ENCODE assay signal across 12 cellular contexts in genomic region chr7:7764515-7765138, GRCh38. TPM values are rescaled to one million over a fixed set of nuclear protein-coding genes. Genes with fewer than 3 reads are reported as not detected.
A peak's percentile ranks its signal among the peaks of the same experiment; 100 is the strongest.
DNase-seq lines count a peak whose midpoint lies in the region; ATAC-seq, FAIRE-seq and TF ChIP-seq lines count a peak whose summit lies in the region.
"Had no signal": no experiment of that assay in that cellular context is flagged by ENCODE, and none has a peak within 500 bp of the region (broad histone marks: within the 10 kb centered on the region; RNA-seq: fewer than 3 reads in every experiment).

No MANE protein-coding gene starts in this region.

- intact Hi-C loops in activated CD4-positive, alpha-beta T cell treated with anti-CD3 and anti-CD28 coated beads, Interleukin-2, amount 10 ng/mL, durations not matched to agents 24 days and 14 days (cut with micrococcal nuclease) = loop anchor here (1.0 to 10.0 kb wide), 2 partner anchors 8 to 660 kb away; no protein-coding TSS in a partner anchor
- intact Hi-C loops in K562 (cut with micrococcal nuclease) = loop anchor here (5.0 to 10.0 kb wide), 5 partner anchors 170 to 530 kb away; no protein-coding TSS in a partner anchor

- peaks cover 2% of the 10 kb centered on the region for H3K27me3 Mint-ChIP-seq in activated CD4-positive, alpha-beta T cell treated with anti-CD3 and anti-CD28 coated beads, Interleukin-2, amount 10 ng/mL, durations not matched to agents 24 days and 14 days

- H3K36me3 Mint-ChIP-seq in activated CD4-positive, alpha-beta T cell treated with anti-CD3 and anti-CD28 coated beads, Interleukin-2, amount 10 ng/mL, durations not matched to agents 24 days and 14 days (ENCODE audit: low read depth) = no peaks in the 10 kb centered on the region

- TF ChIP-seq RAD21 in K562 (CRISPR knock-in tag; conservative IDR thresholded peaks at IDR 0.05 in 1 of 2, IDR thresholded peaks at IDR 0.05 in 1 of 2) = no peak

- peak; percentile 60 for DNase-seq in activated CD4-positive, alpha-beta T cell treated with anti-CD3 and anti-CD28 coated beads, Interleukin-2, amount 10 ng/mL, durations not matched to agents 24 days and 14 days
- DNase-seq in activated CD4-positive, alpha-beta T cell treated with anti-CD3 and anti-CD28 coated beads, Interleukin-2, amount 50 U/mL, for 48 hours = no peak
- DNase-seq in K562 (ENCODE audit: extremely low read depth in 1 of 4, low spot score in 3 of 4) = no peak
- DNase-seq: esophagus squamous epithelium, NCI-H510A treated with DMSO at 0.1 percent for 48 hours had no signal

- H2AFZ ChIP-seq in K562 (ENCODE audit: low read depth, low read length) = no peak overlapping the region

- H3K9me1 ChIP-seq in K562 (ENCODE audit: control insufficient read depth, insufficient read depth, low read length) = no peaks in the 10 kb centered on the region

- H3K9ac ChIP-seq in K562 (ENCODE audit: insufficient read depth in 1 of 2, low read depth in 2 of 2, low read length in 2 of 2) (no peak overlapping the region), stomach smooth muscle (ENCODE audit: low read length in 2 of 2) (no peak overlapping the region)

- no peak overlapping the region for H3K4me3 ChIP-seq in K562
- no peak overlapping the region for H3K4me3 ChIP-seq in stomach smooth muscle (ENCODE audit: low read length in 2 of 2)
- H3K4me3 ChIP-seq: esophagus squamous epithelium, SJSA1 had no signal

- ATAC-seq in K562 (no peak), GM18861 (IDR thresholded peaks at IDR 0.05; ENCODE audit: unreplicated experiment) (no peak), HG03571 (IDR thresholded peaks at IDR 0.05; ENCODE audit: unreplicated experiment) (no peak), GM21526 (IDR thresholded peaks at IDR 0.05; ENCODE audit: low FRiP score, unreplicated experiment) (no peak)

- H4K20me1 ChIP-seq in K562 (replicated peaks; ENCODE audit: control insufficient read depth, insufficient read depth, low read length) = no peaks in the 10 kb centered on the region

- H3K36me3 ChIP-seq in K562 (ENCODE audit: control insufficient read depth, insufficient read depth, low read length) (no peaks in the 10 kb centered on the region), stomach smooth muscle (ENCODE audit: control insufficient read depth in 2 of 2, insufficient read depth in 2 of 2, low read length in 2 of 2) (no peaks in the 10 kb centered on the region)
- H3K36me3 ChIP-seq: esophagus squamous epithelium, neutrophil, SJSA1 had no signal

- H3K27ac ChIP-seq in K562 (ENCODE audit: extremely low read depth, low read depth, low read length) (no peak overlapping the region), stomach smooth muscle (ENCODE audit: low read length) (peak overlapping the region; percentile 2)
- H3K27ac ChIP-seq: esophagus squamous epithelium, neutrophil, SJSA1 had no signal

- H3K4me2 ChIP-seq in K562 (ENCODE audit: insufficient read depth, low read length) = no peak overlapping the region

- no peak for TF ChIP-seq POLR2A in K562 (conservative IDR thresholded peaks at IDR 0.05)

- TF ChIP-seq CTCF in LNCAP (IDR thresholded peaks at IDR 0.05) = peak; percentile 30; the same call in 1 of the 2 replicates
- peak in 1 of 3 experiments; percentile 27; a peak in 1 of 6 replicates for TF ChIP-seq CTCF in K562 (IDR thresholded peaks at IDR 0.05 in 2 of 3, conservative IDR thresholded peaks at IDR 0.05 in 1 of 3; ENCODE audit: insufficient read depth in 2 of 3, low read depth in 1 of 3, low read length in 3 of 3)

- H3K9me3 ChIP-seq in K562 (replicated peaks; ENCODE audit: control insufficient read depth, insufficient read depth, low read depth, low read length) = no peaks in the 10 kb centered on the region
- H3K9me3 ChIP-seq in stomach smooth muscle (ENCODE audit: control insufficient read depth in 2 of 2, low read length in 2 of 2) = no peaks in the 10 kb centered on the region
- H3K9me3 ChIP-seq: esophagus squamous epithelium, neutrophil, SJSA1 had no signal

- CTCF ChIA-PET in K562 (lab: Yijun Ruan, JAX; ENCODE audit: low intra/inter-chr PET ratio) = no interaction called here

- no peaks in the 10 kb centered on the region for H3K79me2 ChIP-seq in K562 (ENCODE audit: control insufficient read depth, insufficient read depth, low read length)

- H3K4me3 Mint-ChIP-seq in activated CD4-positive, alpha-beta T cell treated with anti-CD3 and anti-CD28 coated beads, Interleukin-2, amount 10 ng/mL, durations not matched to agents 24 days and 14 days = no peak overlapping the region

- peaks cover 30% of the 10 kb centered on the region for H3K4me1 Mint-ChIP-seq in activated CD4-positive, alpha-beta T cell treated with anti-CD3 and anti-CD28 coated beads, Interleukin-2, amount 10 ng/mL, durations not matched to agents 24 days and 14 days

- POLR2A ChIA-PET in K562 (lab: Yijun Ruan, JAX) = interaction anchor here (0.6 to 1.2 kb wide), 3 partner anchors 21 to 342 kb away, joined by 3 read pairs; no protein-coding TSS in a partner anchor

- H3K27me3 ChIP-seq in K562 (ENCODE audit: control insufficient read depth in 2 of 2, insufficient read depth in 2 of 2, low read length in 2 of 2) (no peaks in the 10 kb centered on the region), stomach smooth muscle (ENCODE audit: control insufficient read depth in 1 of 2, insufficient read depth in 2 of 2, low read length in 2 of 2) (no peaks in the 10 kb centered on the region)
- H3K27me3 ChIP-seq: esophagus squamous epithelium, neutrophil, SJSA1 had no signal

- no peak for FAIRE-seq in K562 (lab: Jason Lieb, UNC)

- 38% methylated on average over 1 of the region's 1 CpG for WGBS in K562 (ENCODE audit: insufficient coverage, low coverage, missing lambda C conversion rate)

- BruUV-seq in K562 (replicated peaks; lab: Mats Ljungman, UMichigan) = no TSS peak

- no peak for TF ChIP-seq EP300 in K562 (IDR thresholded peaks at IDR 0.05; ENCODE audit: low read length)

- H3K4me1 ChIP-seq in K562 (replicated peaks in 1 of 2; ENCODE audit: control insufficient read depth in 2 of 2, insufficient read depth in 2 of 2, low read length in 2 of 2) = no peaks in the 10 kb centered on the region; a peak in 1 of 5 replicates
- peaks cover 14% of the 10 kb centered on the region for H3K4me1 ChIP-seq in stomach smooth muscle (ENCODE audit: control insufficient read depth, insufficient read depth, low read length)

- in situ Hi-C loops in K562 (cut with MboI) = no loop called here

- peak overlapping the region; percentile 31 for H3K27ac Mint-ChIP-seq in activated CD4-positive, alpha-beta T cell treated with anti-CD3 and anti-CD28 coated beads, Interleukin-2, amount 10 ng/mL, durations not matched to agents 24 days and 14 days

- no peaks in the 10 kb centered on the region for H3K9me3 Mint-ChIP-seq in activated CD4-positive, alpha-beta T cell treated with anti-CD3 and anti-CD28 coated beads, Interleukin-2, amount 10 ng/mL, durations not matched to agents 24 days and 14 days

TF ChIP-seq in K562, 482 proteins besides CTCF, POLR2A, EP300 and RAD21:
- TF ChIP-seq MYC (IDR thresholded peaks at IDR 0.05; ENCODE audit: low read depth, low read length) (no peak), MYC (CRISPR knock-in tag; IDR thresholded peaks at IDR 0.05; ENCODE audit: borderline replicate concordance, low read depth) (no peak), ZNF384 (IDR thresholded peaks at IDR 0.05; ENCODE audit: low read depth, low read length) (0 out of 2 replicates have a peak, but pooled peaks have one; percentile 7)

RNA-seq across cellular contexts. Expression of gene RPA3, which starts 46.2 kb away (rescaled TPM):
- 93.0 and 113 TPM in 2 replicates for total RNA-seq in activated CD4-positive, alpha-beta T cell treated with anti-CD3 and anti-CD28 coated beads, Interleukin-2, amount 10 ng/mL, durations not matched to agents 24 days and 14 days
- 11.9 and 29.3 TPM in 2 replicates for total RNA-seq in K562 (2011; cell fraction: chromatin; rRNA removed; ENCODE audit: low replicate concordance)
- 14.1 and 15.8 TPM in 2 replicates for total RNA-seq in K562 (2011; cell fraction: nucleolus; rRNA removed)
- 26.5 and 30.7 TPM in 2 replicates for total RNA-seq in K562 (2011; cell fraction: nucleoplasm; rRNA removed)
- 63.2 and 68.5 TPM in 2 replicates for total RNA-seq in K562 (2014; rRNA removed)
- 152 and 160 TPM in 2 replicates for total RNA-seq in K562 (2014; rRNA removed; fragmentation: Illumina TruSeq; extraction: Trizol)
- 89.5 and 100 TPM in 2 replicates for total RNA-seq in K562 (2015; rRNA removed; fragmentation: Illumina TruSeq; extraction: Trizol)
- total RNA-seq in K562 (2021) = 116 and 124 TPM in 2 replicates
- 146 and 188 TPM in 2 replicates for polyA plus RNA-seq in K562 (2011; rRNA removed)
- 27.0 and 62.9 TPM in 2 replicates for polyA plus RNA-seq in K562 (2011; cell fraction: cytosol; rRNA removed)
- polyA plus RNA-seq in K562 (2011; cell fraction: nucleus; rRNA removed) = 24.4 and 34.7 TPM in 2 replicates
- 130 and 162 TPM in 2 replicates for polyA plus RNA-seq in K562 (2012)
- polyA plus RNA-seq in K562 (2014; fragmentation: Illumina TruSeq; extraction: Trizol) = 92.4 and 107 TPM in 2 replicates
- 100 to 1,000 TPM; 202 to 265 TPM for polyA plus RNA-seq in K562 (2014; fragmentation: Nextera tagmentation; extraction: Ambion mirVana)
- 114 and 125 TPM in 2 replicates for polyA plus RNA-seq in K562 (2014; rRNA removed)
- polyA minus RNA-seq in K562 (2011; rRNA and poly(A)+ RNA removed) = 35.4 and 39.6 TPM in 2 replicates
- 14.7 and 17.8 TPM in 2 replicates for polyA minus RNA-seq in K562 (2011; cell fraction: cytosol; rRNA and poly(A)+ RNA removed)
- 16.4 and 28.7 TPM in 2 replicates for polyA minus RNA-seq in K562 (2011; cell fraction: nucleus; rRNA and poly(A)+ RNA removed)
